ENCODE assay signal across 29 cellular contexts in the genomic region with DNA sequence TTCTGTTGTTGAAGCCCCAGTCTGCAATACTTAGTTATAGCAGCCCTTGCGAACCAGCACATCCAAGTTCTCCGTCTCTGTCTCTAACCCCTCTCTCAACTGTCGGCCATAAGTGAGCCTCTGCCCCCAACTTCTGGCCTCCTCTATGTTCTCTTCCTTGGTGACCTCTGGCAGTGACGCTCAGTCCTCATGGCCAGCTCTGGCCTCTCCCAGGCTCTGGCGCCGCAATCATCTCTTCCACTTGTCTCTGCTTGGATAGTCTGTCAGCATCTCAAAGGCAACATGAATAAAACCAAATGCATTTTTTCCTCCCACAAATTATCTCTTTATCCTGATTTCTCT. TPM values are rescaled to one million over a fixed set of nuclear protein-coding genes. Genes with fewer than 3 reads are reported as not detected.
"Had no signal": no experiment of that assay in that cellular context is flagged by ENCODE, and none has a peak within 500 bp of the region (broad histone marks: within the 10 kb centered on the region; RNA-seq: fewer than 3 reads in every experiment).

No MANE protein-coding gene starts in this region.

- H3K27ac ChIP-seq: colonic mucosa, esophagus squamous epithelium, heart right ventricle, left lung, prostate gland, right atrium auricular region, suprapubic skin, transverse colon, vagina had no signal

- H3K27ac Mint-ChIP-seq: dendritic cell treated with granulocyte-macrophage colony-stimulating factor and Interleukin-4, amounts not matched to agents 40 ng/mL and 50 ng/mL, for 4 days; nephron; stimulated activated memory B cell treated with anti-CD40 and anti-IgM and Interleukin-4, amounts not matched to agents 10 μg/mL and 1 μg/mL and 100 μg/mL, for 72 hours; stimulated activated naive CD8-positive, alpha-beta T cell treated with anti-CD3 and anti-CD28 coated beads, Interleukin-15, Interleukin-2, amounts not matched to agents 100 ng/mL and 50 ng/mL, for 24 hours had no signal

- H3K9me3 ChIP-seq: colonic mucosa, esophagus squamous epithelium, heart right ventricle, left lung, prostate gland, right atrium auricular region, suprapubic skin, transverse colon, vagina had no signal

- ATAC-seq: left cardiac atrium; left lung; naive thymus-derived CD4-positive, alpha-beta T cell; sciatic nerve; stimulated activated memory B cell treated with anti-CD40 and anti-IgM and Interleukin-4, amounts not matched to agents 10 μg/mL and 1 μg/mL and 100 μg/mL, for 72 hours had no signal

- H3K27me3 Mint-ChIP-seq: stimulated activated memory B cell treated with anti-CD40 and anti-IgM and Interleukin-4, amounts not matched to agents 10 μg/mL and 1 μg/mL and 100 μg/mL, for 72 hours; stimulated activated naive CD8-positive, alpha-beta T cell treated with anti-CD3 and anti-CD28 coated beads, Interleukin-15, Interleukin-2, amounts not matched to agents 100 ng/mL and 50 ng/mL, for 24 hours had no signal

- H3K9me3 Mint-ChIP-seq: dendritic cell treated with granulocyte-macrophage colony-stimulating factor and Interleukin-4, amounts not matched to agents 40 ng/mL and 50 ng/mL, for 4 days; naive thymus-derived CD4-positive, alpha-beta T cell; nephron; stimulated activated memory B cell treated with anti-CD40 and anti-IgM and Interleukin-4, amounts not matched to agents 10 μg/mL and 1 μg/mL and 100 μg/mL, for 72 hours; stimulated activated naive CD8-positive, alpha-beta T cell treated with anti-CD3 and anti-CD28 coated beads, Interleukin-15, Interleukin-2, amounts not matched to agents 100 ng/mL and 50 ng/mL, for 24 hours had no signal

- H3K4me3 Mint-ChIP-seq: dendritic cell treated with granulocyte-macrophage colony-stimulating factor and Interleukin-4, amounts not matched to agents 40 ng/mL and 50 ng/mL, for 4 days; naive thymus-derived CD4-positive, alpha-beta T cell; nephron; stimulated activated memory B cell treated with anti-CD40 and anti-IgM and Interleukin-4, amounts not matched to agents 10 μg/mL and 1 μg/mL and 100 μg/mL, for 72 hours; stimulated activated naive CD8-positive, alpha-beta T cell treated with anti-CD3 and anti-CD28 coated beads, Interleukin-15, Interleukin-2, amounts not matched to agents 100 ng/mL and 50 ng/mL, for 24 hours had no signal

- H3K27me3 ChIP-seq: colonic mucosa, esophagus squamous epithelium, right atrium auricular region, suprapubic skin, transverse colon, vagina had no signal

- H3K4me3 ChIP-seq: colonic mucosa, esophagus squamous epithelium, heart right ventricle, left lung, prostate gland, right atrium auricular region, smooth muscle cell, suprapubic skin, transverse colon, vagina had no signal

- H3K36me3 ChIP-seq: colonic mucosa, esophagus squamous epithelium, heart right ventricle, left lung, prostate gland, right atrium auricular region, suprapubic skin, transverse colon, vagina had no signal

- H3K36me3 Mint-ChIP-seq: stimulated activated memory B cell treated with anti-CD40 and anti-IgM and Interleukin-4, amounts not matched to agents 10 μg/mL and 1 μg/mL and 100 μg/mL, for 72 hours had no signal

- DNase-seq: colonic mucosa; effector CD8-positive, alpha-beta T cell; esophagus squamous epithelium; foreskin melanocyte; glutamatergic neuron; heart right ventricle; hippocampal formation; left cardiac atrium; left lung; mesenchymal stem cell; midbrain; naive thymus-derived CD4-positive, alpha-beta T cell; nucleus accumbens; stimulated activated CD4-positive, alpha-beta T cell treated with anti-CD3 and anti-CD28 coated beads, Interleukin-12 subunit alpha, Interleukin-12 subunit beta, amount 100 ng/mL, for 4 hours; stimulated activated CD4-positive, alpha-beta T cell treated with anti-CD3 and anti-CD28 coated beads, Interleukin-1b, Interleukin-23, amount 100 ng/mL, for 48 hours; stimulated activated CD4-positive, alpha-beta T cell treated with anti-CD3 and anti-CD28 coated beads, Interleukin-4, amount 100 ng/mL, for 24 hours; transverse colon had no signal

- H3K4me1 ChIP-seq: colonic mucosa, right atrium auricular region had no signal

RNA-seq across cellular contexts. Expression of gene RIPPLY3, which starts 31.7 kb away (rescaled TPM):
- total RNA-seq: heart right ventricle; left cardiac atrium; lower leg skin; lung microvascular endothelial cell; naive thymus-derived CD4-positive, alpha-beta T cell; right atrium auricular region; sciatic nerve; smooth muscle cell; vagina had no signal
- polyA plus RNA-seq: naive thymus-derived CD4-positive, alpha-beta T cell; smooth muscle cell had no signal
